ENCODE assay signal across 9 cellular contexts in the genomic region with DNA sequence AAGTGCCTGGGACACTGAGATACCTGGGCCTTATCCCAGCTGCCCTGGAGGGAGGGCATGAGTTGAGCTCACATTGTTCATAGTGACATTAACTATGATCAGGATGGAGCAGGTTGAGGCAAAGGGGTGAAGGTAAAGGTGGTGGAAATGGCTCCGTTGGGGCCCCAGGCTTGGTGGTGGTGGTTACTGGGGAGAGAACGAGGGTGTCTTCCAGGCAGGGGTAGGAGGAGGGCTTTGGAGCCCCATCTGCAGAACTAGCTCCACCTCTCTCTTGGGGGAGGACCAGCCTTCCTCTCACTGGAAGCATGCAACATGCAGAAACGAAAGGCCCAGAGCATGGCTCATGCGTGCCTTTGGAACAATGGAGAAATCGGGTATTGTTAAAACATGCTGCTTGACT.
DNase-seq lines count a peak whose midpoint lies in the region; ATAC-seq lines count a peak whose summit lies in the region.
"Had no signal": no experiment of that assay in that cellular context is flagged by ENCODE, and none has a peak within 500 bp of the region (broad histone marks: within the 10 kb centered on the region; RNA-seq: fewer than 3 reads in every experiment).

No MANE protein-coding gene starts in this region.

- DNase-seq in activated naive CD4-positive, alpha-beta T cell treated with anti-CD3 and anti-CD28 coated beads for 36 hours = no peak
- DNase-seq in activated naive CD4-positive, alpha-beta T cell (lab: John Stamatoyannopoulos, UW) = no peak
- DNase-seq in activated naive CD4-positive, alpha-beta T cell treated with anti-CD3 and anti-CD28 coated beads, Interleukin-2, amount 50 U/mL, for 72 hours (ENCODE audit: low spot score in 2 of 2) = no peak
- DNase-seq in HPDE6-E6E7 (ENCODE audit: extremely low spot score) = no peak
- DNase-seq in stimulated activated CD4-positive, alpha-beta T cell treated with anti-CD3 and anti-CD28 coated beads, Interleukin-1b, Interleukin-23, amount 100 ng/mL, for 48 hours = no peak
- DNase-seq in glomerular visceral epithelial cell (ENCODE audit: extremely low spot score) = no peak
- DNase-seq: NCI-H2171 treated with DMSO at 0.1 percent for 48 hours had no signal

- CTCF ChIA-PET in activated naive CD4-positive, alpha-beta T cell treated with anti-CD3 and anti-CD28 coated beads for 36 hours (lab: Charles Lee) = interaction anchor here (1.0 to 2.3 kb wide), 2 partner anchors 9 to 359 kb away, joined by 4 to 8 read pairs; no protein-coding TSS in a partner anchor

- WGBS in thymus = 64% methylated on average over 5 of the region's 5 CpGs

- H3K4me1 Mint-ChIP-seq in activated naive CD4-positive, alpha-beta T cell treated with anti-CD3 and anti-CD28 coated beads for 36 hours (ENCODE audit: low read depth) = peaks cover 50% of the 10 kb centered on the region

- H3K27ac Mint-ChIP-seq in activated naive CD4-positive, alpha-beta T cell treated with anti-CD3 and anti-CD28 coated beads for 36 hours = peak overlapping the region; percentile 60
- peak overlapping the region; percentile 55 to 69 for H3K27ac Mint-ChIP-seq in activated naive CD4-positive, alpha-beta T cell treated with anti-CD3 and anti-CD28 coated beads, Interleukin-2, amount 50 U/mL, for 72 hours

- ATAC-seq in HG02885 (IDR thresholded peaks at IDR 0.05; ENCODE audit: poor library complexity, unreplicated experiment) = peak; percentile 50
- peak in 1 of 2 donors; percentile 61 for ATAC-seq in activated naive CD4-positive, alpha-beta T cell treated with anti-CD3 and anti-CD28 coated beads, Interleukin-2, amount 50 U/mL, for 72 hours

- H3K4me1 ChIP-seq in thymus (ENCODE audit: control insufficient read depth, insufficient read depth, low read length) = peaks cover 23% of the 10 kb centered on the region

- H3K9me3 Mint-ChIP-seq in activated naive CD4-positive, alpha-beta T cell treated with anti-CD3 and anti-CD28 coated beads for 36 hours = peaks cover 3% of the 10 kb centered on the region
- H3K9me3 Mint-ChIP-seq in activated naive CD4-positive, alpha-beta T cell treated with anti-CD3 and anti-CD28 coated beads, Interleukin-2, amount 50 U/mL, for 72 hours = no peaks in the 10 kb centered on the region

- H3K4me3 Mint-ChIP-seq in activated naive CD4-positive, alpha-beta T cell treated with anti-CD3 and anti-CD28 coated beads for 36 hours = peak overlapping the region; percentile 53

- peak overlapping the region; percentile 19 for H3K27ac ChIP-seq in thymus (ENCODE audit: low read depth)

- peaks cover 3% of the 10 kb centered on the region for H3K36me3 Mint-ChIP-seq in activated naive CD4-positive, alpha-beta T cell treated with anti-CD3 and anti-CD28 coated beads for 36 hours (ENCODE audit: low read depth)
- H3K36me3 Mint-ChIP-seq in activated naive CD4-positive, alpha-beta T cell treated with anti-CD3 and anti-CD28 coated beads, Interleukin-2, amount 50 U/mL, for 72 hours = peaks cover 0 to 6% of the 10 kb centered on the region in 2 donors

- no peaks in the 10 kb centered on the region for H3K27me3 ChIP-seq in thymus (ENCODE audit: control insufficient read depth, insufficient read depth)

- no peaks in the 10 kb centered on the region for H3K9me3 ChIP-seq in thymus (ENCODE audit: control insufficient read depth)

- H3K27me3 Mint-ChIP-seq in activated naive CD4-positive, alpha-beta T cell treated with anti-CD3 and anti-CD28 coated beads for 36 hours (ENCODE audit: low read depth) = no peaks in the 10 kb centered on the region

- intact Hi-C loops in activated naive CD4-positive, alpha-beta T cell treated with anti-CD3 and anti-CD28 coated beads for 36 hours (cut with micrococcal nuclease) = loop anchor here (2.0 kb wide), 2 partner anchors 70 to 136 kb away; no protein-coding TSS in a partner anchor

- no peak overlapping the region for H3K4me3 ChIP-seq in thymus (ENCODE audit: low read length)

- peaks cover 4% of the 10 kb centered on the region for H3K36me3 ChIP-seq in thymus (ENCODE audit: control insufficient read depth, insufficient read depth)
